In the genomic region with DNA sequence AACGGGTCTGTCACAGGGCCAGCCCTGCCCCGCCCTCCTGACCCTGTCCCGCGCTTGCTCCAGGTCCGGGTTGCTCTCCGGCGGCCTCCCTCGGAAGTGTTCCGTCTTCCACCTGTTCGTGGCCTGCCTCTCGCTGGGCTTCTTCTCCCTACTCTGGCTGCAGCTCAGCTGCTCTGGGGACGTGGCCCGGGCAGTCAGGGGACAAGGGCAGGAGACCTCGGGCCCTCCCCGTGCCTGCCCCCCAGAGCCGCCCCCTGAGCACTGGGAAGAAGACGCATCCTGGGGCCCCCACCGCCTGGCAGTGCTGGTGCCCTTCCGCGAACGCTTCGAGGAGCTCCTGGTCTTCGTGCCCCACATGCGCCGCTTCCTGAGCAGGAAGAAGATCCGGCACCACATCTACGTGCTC, we compare ENCODE assay signal across 27 cellular contexts. TPM values are rescaled to one million over a fixed set of nuclear protein-coding genes. Genes with fewer than 3 reads are reported as not detected.
A peak's percentile ranks its signal among the peaks of the same experiment; 100 is the strongest.
DNase-seq lines count a peak whose midpoint lies in the region; ATAC-seq and TF ChIP-seq lines count a peak whose summit lies in the region.
"Had no signal": no experiment of that assay in that cellular context is flagged by ENCODE, and none has a peak within 500 bp of the region (broad histone marks: within the 10 kb centered on the region; RNA-seq: fewer than 3 reads in every experiment).

No MANE protein-coding gene starts in this region.

- H3K9me3 Mint-ChIP-seq in activated T-cell treated with anti-CD3 and anti-CD28 coated beads, Interleukin-2, amount 50 U/mL, for 24 hours, result no peaks in the 10 kb centered on the region
- no peaks in the 10 kb centered on the region for H3K9me3 Mint-ChIP-seq in activated T-cell treated with anti-CD3 and anti-CD28 coated beads, Interleukin-2, amount 50 U/mL, for 4 hours
- no peaks in the 10 kb centered on the region for H3K9me3 Mint-ChIP-seq in chondrocyte (ENCODE audit: low read depth)
- H3K9me3 Mint-ChIP-seq: CD8-positive, alpha-beta memory T cell; H9; HFFc6; IgD-negative memory B cell had no signal

- peak; percentile 19 for DNase-seq in activated T-cell treated with anti-CD3 and anti-CD28 coated beads, Interleukin-2, amount 50 U/mL, for 24 hours
- no peak for DNase-seq in activated T-cell treated with anti-CD3 and anti-CD28 coated beads, Interleukin-2, amount 50 U/mL, for 4 hours
- DNase-seq in chondrocyte (ENCODE audit: low spot score) (peak; percentile 91), sciatic nerve (ENCODE audit: low spot score) (peak; percentile 52), KBM-7 (no peak)
- DNase-seq: 8988T; ACHN; BE2C; CD8-positive, alpha-beta memory T cell; DMS153; H9; HFFc6; Karpas-422; NCI-H1092 treated with DMSO at 0.1 percent for 48 hours; NCI-H1436; NCI-H187; NCI-H2171 treated with DMSO at 0.1 percent for 48 hours; NCI-H524; NCI-H82; NK-92 treated with Interleukin-12 subunit alpha and Interleukin-12 subunit beta, amount 100 ng/mL, for 24 hours; PC-3; SHP77 had no signal

- H3K36me3 Mint-ChIP-seq in activated T-cell treated with anti-CD3 and anti-CD28 coated beads, Interleukin-2, amount 50 U/mL, for 24 hours (ENCODE audit: low read depth), result peaks cover 54% of the 10 kb centered on the region
- peaks cover 4% of the 10 kb centered on the region for H3K36me3 Mint-ChIP-seq in activated T-cell treated with anti-CD3 and anti-CD28 coated beads, Interleukin-2, amount 50 U/mL, for 4 hours (ENCODE audit: insufficient read depth)
- H3K36me3 Mint-ChIP-seq in chondrocyte (ENCODE audit: low read depth), result peaks cover 3% of the 10 kb centered on the region

- H3K27me3 Mint-ChIP-seq in activated T-cell treated with anti-CD3 and anti-CD28 coated beads, Interleukin-2, amount 50 U/mL, for 24 hours, result no peaks in the 10 kb centered on the region
- no peaks in the 10 kb centered on the region for H3K27me3 Mint-ChIP-seq in activated T-cell treated with anti-CD3 and anti-CD28 coated beads, Interleukin-2, amount 50 U/mL, for 4 hours (ENCODE audit: low read depth)
- no peaks in the 10 kb centered on the region for H3K27me3 Mint-ChIP-seq in chondrocyte (ENCODE audit: low read depth)
- H3K27me3 Mint-ChIP-seq: CD8-positive, alpha-beta memory T cell; IgD-negative memory B cell had no signal

- no peak for TF ChIP-seq CTCF in chondrocyte (IDR thresholded peaks at IDR 0.05)

- in situ Hi-C loops in KBM-7 (cut with MboI; ENCODE audit: low pct_unique_long_range_greater_than_20kb, low sequenced_read_pairs), result loop anchor here (25.0 kb wide), 1 partner anchor 458 kb away; no protein-coding TSS in a partner anchor

- no peak overlapping the region for H3K27ac Mint-ChIP-seq in activated T-cell treated with anti-CD3 and anti-CD28 coated beads, Interleukin-2, amount 50 U/mL, for 24 hours
- H3K27ac Mint-ChIP-seq in chondrocyte (ENCODE audit: unreplicated experiment), result no peak overlapping the region
- H3K27ac Mint-ChIP-seq: GM23338, H9, HFFc6 had no signal

- H3K4me1 Mint-ChIP-seq in activated T-cell treated with anti-CD3 and anti-CD28 coated beads, Interleukin-2, amount 50 U/mL, for 24 hours (ENCODE audit: low read depth), result peaks cover 33% of the 10 kb centered on the region
- peaks cover 25% of the 10 kb centered on the region for H3K4me1 Mint-ChIP-seq in activated T-cell treated with anti-CD3 and anti-CD28 coated beads, Interleukin-2, amount 50 U/mL, for 4 hours (ENCODE audit: low read depth)
- peaks cover 32% of the 10 kb centered on the region for H3K4me1 Mint-ChIP-seq in chondrocyte (ENCODE audit: low read depth)

- H3K4me3 Mint-ChIP-seq in activated T-cell treated with anti-CD3 and anti-CD28 coated beads, Interleukin-2, amount 50 U/mL, for 24 hours, result no peak overlapping the region
- H3K4me3 Mint-ChIP-seq in activated T-cell treated with anti-CD3 and anti-CD28 coated beads, Interleukin-2, amount 50 U/mL, for 4 hours, result no peak overlapping the region
- no peak overlapping the region for H3K4me3 Mint-ChIP-seq in chondrocyte (ENCODE audit: unreplicated experiment)
- H3K4me3 Mint-ChIP-seq: CD14-positive monocyte, GM23338, H9, HFFc6 had no signal

- no peak for ATAC-seq in activated T-cell treated with anti-CD3 and anti-CD28 coated beads, Interleukin-2, amount 50 U/mL, for 4 hours
- ATAC-seq in sciatic nerve, result no peak
- no peak for ATAC-seq in HG03378 (IDR thresholded peaks at IDR 0.05; ENCODE audit: unreplicated experiment)
- no peak for ATAC-seq in GM19035 (IDR thresholded peaks at IDR 0.05; ENCODE audit: unreplicated experiment)
- ATAC-seq: GM23338, PC-3 had no signal

- intact Hi-C loops in sciatic nerve (cut with DNase I), result no loop called here

RNA-seq across cellular contexts. Expression of gene B4GALT7, which starts 4.2 kb away (rescaled TPM):
- total RNA-seq in activated T-cell treated with anti-CD3 and anti-CD28 coated beads, Interleukin-2, amount 50 U/mL, for 4 hours, result 10 to 100 TPM; 35.5 to 40.5 (median 37.0) TPM
- total RNA-seq in chondrocyte (41.4 to 54.4 TPM (median 43.9 TPM) in 3 replicates), sciatic nerve (16.5 TPM)

RNA-seq across cellular contexts. Expression of gene TMED9, which starts 12.1 kb away (rescaled TPM):
- 100 to 1,000 TPM; 178 to 208 (median 199) TPM for total RNA-seq in activated T-cell treated with anti-CD3 and anti-CD28 coated beads, Interleukin-2, amount 50 U/mL, for 4 hours
- 290 to 299 TPM (median 293 TPM) in 3 replicates for total RNA-seq in chondrocyte
- 81.0 TPM for total RNA-seq in sciatic nerve

RNA-seq across cellular contexts. Expression of gene FAM193B, which starts 49.8 kb away (rescaled TPM):
- 10 to 100 TPM; 54.7 to 63.7 (median 62.1) TPM for total RNA-seq in activated T-cell treated with anti-CD3 and anti-CD28 coated beads, Interleukin-2, amount 50 U/mL, for 4 hours
- total RNA-seq in chondrocyte (75.2 to 85.9 TPM (median 79.1 TPM) in 3 replicates), sciatic nerve (113 TPM)

Comparison
In these comparisons a context has a peak if more than half of its experiments do, and no peak if none do; other contexts are left out.
1. DNase-seq: peak in activated T-cell treated with anti-CD3 and anti-CD28 coated beads, Interleukin-2, amount 50 U/mL, for 24 hours (single experiment), chondrocyte (single experiment) and sciatic nerve (single experiment); none in activated T-cell treated with anti-CD3 and anti-CD28 coated beads, Interleukin-2, amount 50 U/mL, for 4 hours (single experiment) and KBM-7 (single experiment).